In the genomic region with DNA sequence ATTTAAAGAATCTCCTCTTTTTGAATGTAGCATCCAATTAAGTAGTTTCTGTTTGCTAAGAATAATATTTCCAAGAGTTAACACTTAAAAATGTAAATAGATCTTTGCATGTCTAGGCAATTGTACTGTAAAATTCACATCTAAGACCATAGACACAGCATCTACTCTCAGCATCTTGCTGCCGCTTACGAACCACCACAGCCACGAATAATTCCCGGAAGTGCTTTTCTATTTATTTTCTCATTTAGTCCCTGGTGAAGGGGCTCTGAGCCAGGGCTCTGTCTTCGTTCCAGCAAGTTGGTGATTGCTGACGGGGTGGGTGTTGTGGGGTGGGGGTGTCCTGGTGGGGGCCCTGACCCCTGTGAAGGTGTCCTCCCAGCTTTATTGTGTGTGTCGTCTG, we compare ENCODE assay signal across 11 cellular contexts. TPM values are rescaled to one million over a fixed set of nuclear protein-coding genes. Genes with fewer than 3 reads are reported as not detected.
DNase-seq lines count a peak whose midpoint lies in the region; ATAC-seq and TF ChIP-seq lines count a peak whose summit lies in the region.
"Had no signal": no experiment of that assay in that cellular context is flagged by ENCODE, and none has a peak within 500 bp of the region (broad histone marks: within the 10 kb centered on the region; RNA-seq: fewer than 3 reads in every experiment).

No MANE protein-coding gene starts in this region.

- intact Hi-C loops in A673 (cut with micrococcal nuclease; ENCODE audit: unreplicated experiment), result loop anchor here (5.0 kb wide), 1 partner anchor 44 kb away; no protein-coding TSS in a partner anchor
- intact Hi-C loops in lower lobe of right lung (cut with DNase I), result no loop called here

- WGBS in upper lobe of left lung, 2 donors, result 19 to 38% methylated on average over 7 of the region's 7 CpGs

- H3K9me3 ChIP-seq in A673 (ENCODE audit: low read depth, low read length, poor library complexity, severe bottlenecking) (no peaks in the 10 kb centered on the region), lower lobe of right lung (no peaks in the 10 kb centered on the region), upper lobe of left lung (no peaks in the 10 kb centered on the region)
- H3K9me3 ChIP-seq: SJSA1 had no signal

- no peak for TF ChIP-seq EP300 in upper lobe of left lung (IDR thresholded peaks at IDR 0.05)

- peaks cover 56% of the 10 kb centered on the region for H3K27me3 ChIP-seq in A673 (replicated peaks; ENCODE audit: insufficient read depth, low read depth, low read length, poor library complexity)
- H3K27me3 ChIP-seq in lower lobe of right lung (ENCODE audit: low read depth), result peaks cover 63% of the 10 kb centered on the region
- H3K27me3 ChIP-seq in upper lobe of left lung, result peaks cover 0 to 40% (median 16%) of the 10 kb centered on the region in 4 donors

- H3K4me3 Mint-ChIP-seq in activated naive CD8-positive, alpha-beta T cell treated with anti-CD3 and anti-CD28 coated beads for 36 hours, result peak overlapping the region; percentile 66

- H3K4me1 ChIP-seq in A673 (ENCODE audit: insufficient read depth, low read length, poor library complexity, severe bottlenecking) (peaks cover 16% of the 10 kb centered on the region), lower lobe of right lung (peaks cover 26% of the 10 kb centered on the region), upper lobe of left lung (peaks cover 25 to 35% (median 27%) of the 10 kb centered on the region in 4 donors)

- no peak for DNase-seq in A673 (ENCODE audit: low spot score)
- peak; percentile 23 for DNase-seq in DMS53 treated with DMSO at 0.1 percent for 48 hours (lab: John Stamatoyannopoulos, UW; ENCODE audit: unreplicated experiment)
- DNase-seq in activated naive CD8-positive, alpha-beta T cell treated with anti-CD3 and anti-CD28 coated beads for 36 hours, result no peak
- DNase-seq in lower lobe of right lung, result no peak
- no peak for DNase-seq in EL
- no peak for DNase-seq in upper lobe of left lung
- DNase-seq in cerebellar nuclear complex (lab: John Stamatoyannopoulos, UW), result no peak
- no peak for DNase-seq in NCI-H1092 (lab: John Stamatoyannopoulos, UW)
- DNase-seq: stimulated activated CD4-positive, alpha-beta T cell treated with anti-CD3 and anti-CD28 coated beads, Interleukin-2, amount 100 ng/mL, for 48 hours had no signal

- H3K27ac ChIP-seq in A673 (ENCODE audit: low read depth, low read length, poor library complexity, severe bottlenecking) (no peak overlapping the region), lower lobe of right lung (no peak overlapping the region), upper lobe of left lung (no peak overlapping the region)
- H3K27ac ChIP-seq: SJSA1 had no signal

- no peak for TF ChIP-seq POLR2A in upper lobe of left lung (IDR thresholded peaks at IDR 0.05)

- POLR2A ChIA-PET in A673 (lab: Charles Lee; ENCODE audit: low non-redundant PET), result no interaction called here

- H3K36me3 Mint-ChIP-seq in activated naive CD8-positive, alpha-beta T cell treated with anti-CD3 and anti-CD28 coated beads for 36 hours, result no peaks in the 10 kb centered on the region

- CTCF ChIA-PET in A673 (lab: Charles Lee), result no interaction called here

- no TSS peak for BruUV-seq in A673 (replicated peaks; lab: Mats Ljungman, UMichigan)

- no peak for TF ChIP-seq CTCF in A673 (conservative IDR thresholded peaks at IDR 0.05; ENCODE audit: low read depth, low read length)
- TF ChIP-seq CTCF in lower lobe of right lung (IDR thresholded peaks at IDR 0.05), result no peak
- TF ChIP-seq CTCF in upper lobe of left lung (IDR thresholded peaks at IDR 0.05), result no peak

- H3K4me1 Mint-ChIP-seq in activated naive CD8-positive, alpha-beta T cell treated with anti-CD3 and anti-CD28 coated beads for 36 hours, result peaks cover 14% of the 10 kb centered on the region

- H3K4me3 ChIP-seq in A673 (ENCODE audit: low read depth, low read length, poor library complexity, severe bottlenecking), result peak overlapping the region; percentile 55
- peak overlapping the region; percentile 48 for H3K4me3 ChIP-seq in lower lobe of right lung
- H3K4me3 ChIP-seq in upper lobe of left lung, result no peak overlapping the region
- H3K4me3 ChIP-seq: K562, SJSA1 had no signal

- no peaks in the 10 kb centered on the region for H3K9me3 Mint-ChIP-seq in activated naive CD8-positive, alpha-beta T cell treated with anti-CD3 and anti-CD28 coated beads for 36 hours

- H3K27me3 Mint-ChIP-seq in activated naive CD8-positive, alpha-beta T cell treated with anti-CD3 and anti-CD28 coated beads for 36 hours, result peaks cover 20% of the 10 kb centered on the region

- H3K36me3 ChIP-seq in A673 (ENCODE audit: insufficient read depth, low read length, poor library complexity, severe bottlenecking) (no peaks in the 10 kb centered on the region), lower lobe of right lung (no peaks in the 10 kb centered on the region), upper lobe of left lung (no peaks in the 10 kb centered on the region)
- H3K36me3 ChIP-seq: SJSA1 had no signal

- ATAC-seq in lower lobe of right lung (no peak), upper lobe of left lung (ENCODE audit: low FRiP score in 2 of 2) (no peak)
- ATAC-seq: K562 had no signal

- no peak overlapping the region for H3K27ac Mint-ChIP-seq in activated naive CD8-positive, alpha-beta T cell treated with anti-CD3 and anti-CD28 coated beads for 36 hours

RNA-seq across cellular contexts. Expression of gene NSG1, which starts 1.5 kb away (rescaled TPM):
- total RNA-seq in A673 (2021), result 1.3 and 2.7 TPM in 2 replicates
- 1 to 10 TPM; 3.8 to 4.7 TPM for total RNA-seq in activated naive CD8-positive, alpha-beta T cell treated with anti-CD3 and anti-CD28 coated beads for 36 hours
- total RNA-seq in lower lobe of right lung, result 0.50 TPM
- 1 to 10 TPM in 4 of 6 donors, under 1 TPM in 1, not detected in 1; 0.29 to 3.8 (median 1.3) TPM for total RNA-seq in upper lobe of left lung
- total RNA-seq: K562, SJSA1 had no signal

Comparison
In these comparisons a context has a peak if more than half of its experiments do, and no peak if none do; other contexts are left out.
1. H3K4me3 ChIP-seq: peak in A673 (single experiment) and lower lobe of right lung (single experiment); none in upper lobe of left lung (0 of 4).